Comparison of ENCODE assay signal across 12 cellular contexts in genomic region chr11:123086315-123086714, GRCh38. TPM values are rescaled to one million over a fixed set of nuclear protein-coding genes. Genes with fewer than 3 reads are reported as not detected.
DNase-seq lines count a peak whose midpoint lies in the region; ATAC-seq and TF ChIP-seq lines count a peak whose summit lies in the region.
"Had no signal": no experiment of that assay in that cellular context is flagged by ENCODE, and none has a peak within 500 bp of the region (broad histone marks: within the 10 kb centered on the region; RNA-seq: fewer than 3 reads in every experiment).

No MANE protein-coding gene starts in this region.

- POLR2A ChIA-PET in CD4-positive, alpha-beta T cell (lab: Charles Lee), result interaction anchor here (1.6 to 10.9 kb wide), 5 partner anchors 14 to 31 kb away, joined by 8 to 182 read pairs (median 45); partner anchors contain the start of gene HSPA8

- H3K4me3 Mint-ChIP-seq in CD4-positive, alpha-beta T cell, result peak overlapping the region; percentile 46

- no peaks in the 10 kb centered on the region for H3K36me3 Mint-ChIP-seq in CD4-positive, alpha-beta T cell (ENCODE audit: low read depth)

- DNase-seq in CD4-positive, alpha-beta T cell, result no peak
- peak; percentile 91 for DNase-seq in DMS 273 (lab: John Stamatoyannopoulos, UW; ENCODE audit: unreplicated experiment)
- peak; percentile 75 to 89 for DNase-seq in SJCRH30
- DNase-seq in esophagus muscularis mucosa (ENCODE audit: extremely low spot score), result no peak
- no peak for DNase-seq in upper lobe of right lung
- DNase-seq in medulla oblongata (ENCODE audit: extremely low spot score), result no peak
- DNase-seq: central memory CD4-positive, alpha-beta T cell; Karpas-422; NCI-H2107; WERI-Rb-1 had no signal

- no peaks in the 10 kb centered on the region for H3K9me3 ChIP-seq in CD4-positive, alpha-beta T cell (ENCODE audit: control insufficient read depth, low read length)
- no peaks in the 10 kb centered on the region for H3K9me3 ChIP-seq in SJCRH30 (replicated peaks)
- no peaks in the 10 kb centered on the region for H3K9me3 ChIP-seq in esophagus muscularis mucosa
- H3K9me3 ChIP-seq in upper lobe of right lung, result no peaks in the 10 kb centered on the region

- H3K27me3 Mint-ChIP-seq in CD4-positive, alpha-beta T cell, result no peaks in the 10 kb centered on the region

- no peak overlapping the region for H3K4me3 ChIP-seq in SJCRH30
- H3K4me3 ChIP-seq in esophagus muscularis mucosa, result no peak overlapping the region
- H3K4me3 ChIP-seq in upper lobe of right lung, result no peak overlapping the region
- H3K4me3 ChIP-seq: skin epidermis had no signal

- no peak for TF ChIP-seq CTCF in CD4-positive, alpha-beta T cell (IDR thresholded peaks at IDR 0.05)
- TF ChIP-seq CTCF in esophagus muscularis mucosa (IDR thresholded peaks at IDR 0.05) (no peak), upper lobe of right lung (IDR thresholded peaks at IDR 0.05) (no peak)

- TF ChIP-seq POLR2A in esophagus muscularis mucosa (IDR thresholded peaks at IDR 0.05; ENCODE audit: low read depth), result no peak

- no peaks in the 10 kb centered on the region for H3K27me3 ChIP-seq in CD4-positive, alpha-beta T cell (ENCODE audit: control insufficient read depth, insufficient read depth, low read length)
- H3K27me3 ChIP-seq in SJCRH30 (no peaks in the 10 kb centered on the region), esophagus muscularis mucosa (no peaks in the 10 kb centered on the region), upper lobe of right lung (no peaks in the 10 kb centered on the region)

- peaks cover 43% of the 10 kb centered on the region for H3K4me1 Mint-ChIP-seq in CD4-positive, alpha-beta T cell (ENCODE audit: low read depth)

- H3K9me3 Mint-ChIP-seq in CD4-positive, alpha-beta T cell, result no peaks in the 10 kb centered on the region

- 62% methylated on average over 1 of the region's 1 CpG for WGBS in esophagus muscularis mucosa

- H3K4me1 ChIP-seq in SJCRH30 (peaks cover 4% of the 10 kb centered on the region), esophagus muscularis mucosa (peaks cover 17 to 39% (median 27%) of the 10 kb centered on the region in 4 donors), upper lobe of right lung (peaks cover 11% of the 10 kb centered on the region)

- intact Hi-C loops in CD4-positive, alpha-beta T cell (cut with DNase I, micrococcal nuclease), result loop anchor here (2.0 kb wide), 3 partner anchors 14 to 24 kb away; partner anchors contain the start of gene HSPA8 (in 2 of the 2)
- intact Hi-C loops in esophagus muscularis mucosa (cut with DNase I) (no loop called here), upper lobe of right lung (cut with DNase I) (no loop called here)

- no peak for ATAC-seq in CD4-positive, alpha-beta T cell (ENCODE audit: poor library complexity)
- no peak for ATAC-seq in upper lobe of right lung
- ATAC-seq in HG03135 (IDR thresholded peaks at IDR 0.05; ENCODE audit: unreplicated experiment), result no peak

- H3K36me3 ChIP-seq in SJCRH30 (peaks cover 2% of the 10 kb centered on the region; the same call in 1 of the 2 replicates), esophagus muscularis mucosa (peaks cover 0 to 24% (median 15%) of the 10 kb centered on the region in 4 donors), upper lobe of right lung (no peaks in the 10 kb centered on the region)
- H3K36me3 ChIP-seq: WERI-Rb-1 had no signal

- CTCF ChIA-PET in CD4-positive, alpha-beta T cell (lab: Charles Lee), result interaction anchor here (0.6 to 1.0 kb wide), 3 partner anchors 15 to 54 kb away, joined by 3 read pairs; no protein-coding TSS in a partner anchor

- no peak for TF ChIP-seq EP300 in esophagus muscularis mucosa (IDR thresholded peaks at IDR 0.05)

- peak overlapping the region; percentile 24 for H3K27ac ChIP-seq in CD4-positive, alpha-beta T cell (ENCODE audit: low read depth, low read length)
- H3K27ac ChIP-seq in SJCRH30 (peak overlapping the region; percentile 46), esophagus muscularis mucosa (replicated peaks in 1 of 4) (peak overlapping the region in 3 of 4 donors; percentile 1 to 36 (median 18)), upper lobe of right lung (no peak overlapping the region)
- H3K27ac ChIP-seq: WERI-Rb-1 had no signal

- peak overlapping the region; percentile 94 for H3K27ac Mint-ChIP-seq in CD4-positive, alpha-beta T cell

RNA-seq across cellular contexts. Expression of gene HSPA8, which starts 24.4 kb away (rescaled TPM):
- total RNA-seq in CD4-positive, alpha-beta T cell, result 100 to 1,000 TPM; 788 to 811 TPM
- total RNA-seq in SJCRH30 (2014; rRNA removed; shearing (Covaris generic)), result 2,768 and 2,819 TPM in 2 replicates
- 1,000 to 10,000 TPM in 3 of 4 donors, 100 to 1,000 TPM in 1; 982 to 1,379 (median 1,192) TPM for total RNA-seq in esophagus muscularis mucosa
- 840 TPM for total RNA-seq in upper lobe of right lung

Comparison
In these comparisons a context has a peak if more than half of its experiments do, and no peak if none do; other contexts are left out.
1. DNase-seq: peak in DMS 273 (single experiment) and SJCRH30 (2 of 2); none in CD4-positive, alpha-beta T cell (0 of 10), esophagus muscularis mucosa (single experiment), upper lobe of right lung (single experiment) and medulla oblongata (single experiment).
2. intact Hi-C loops: an anchor here in CD4-positive, alpha-beta T cell (2.0 kb wide); none called in esophagus muscularis mucosa and upper lobe of right lung.